30 cellular contexts compared by ENCODE assay signal in genomic region chr6:127107916-127108315, GRCh38. TPM values are rescaled to one million over a fixed set of nuclear protein-coding genes. Genes with fewer than 3 reads are reported as not detected.
"Had no signal": no experiment of that assay in that cellular context is flagged by ENCODE, and none has a peak within 500 bp of the region (broad histone marks: within the 10 kb centered on the region; RNA-seq: fewer than 3 reads in every experiment).

No MANE protein-coding gene starts in this region.

- H3K9me3 ChIP-seq: adrenal gland, breast epithelium, colonic mucosa had no signal

- ATAC-seq: activated CD8-positive, alpha-beta T cell treated with anti-CD3 and anti-CD28 coated beads, Interleukin-2, amount 10 ng/mL, durations not matched to agents 7 days and 5 days; Panc1; Right ventricle myocardium inferior; T-cell had no signal

- H3K27me3 ChIP-seq: adrenal gland, breast epithelium, colonic mucosa had no signal

- H3K4me1 ChIP-seq: adrenal gland, breast epithelium, colonic mucosa had no signal

- DNase-seq: activated CD4-positive, alpha-beta T cell treated with anti-CD3 and anti-CD28 coated beads, Interleukin-2, amount 50 U/mL, for 1 hour; activated CD4-positive, CD25-positive, alpha-beta regulatory T cell; activated CD8-positive, alpha-beta memory T cell treated with anti-CD3 and anti-CD28 coated beads, Interleukin-2, amount 50 U/mL, for 48 hours; activated CD8-positive, alpha-beta T cell treated with anti-CD3 and anti-CD28 coated beads, Interleukin-2, amount 10 ng/mL, durations not matched to agents 7 days and 5 days; activated naive CD4-positive, alpha-beta T cell treated with anti-CD3 and anti-CD28 coated beads, Interleukin-2, amount 50 U/mL, for 16 hours; activated naive CD8-positive, alpha-beta T cell treated with anti-CD3 and anti-CD28 coated beads, Interleukin-2, amount 10 ng/mL, durations not matched to agents 7 days and 5 days; activated T-cell treated with anti-CD3 and anti-CD28 coated beads, Interleukin-2, amount 50 U/mL, for 1 hour; adrenal gland; anterior cingulate cortex; caudate nucleus; colonic mucosa; NCI-H1092 treated with DMSO at 0.1 percent for 48 hours; NCI-H1417 treated with DMSO at 0.1 percent for 48 hours; NCI-H1694; NCI-H2029; NCI-H345; NCI-H510A; NCI-H526 treated with DMSO at 0.1 percent for 48 hours; OCI-M1; RPMI8226; T-cell; T-helper 2 cell; T1000 had no signal

- H3K4me1 Mint-ChIP-seq: activated naive CD8-positive, alpha-beta T cell treated with anti-CD3 and anti-CD28 coated beads, Interleukin-2, amount 10 ng/mL, durations not matched to agents 7 days and 5 days; T-cell had no signal

- H3K4me3 ChIP-seq: adrenal gland, breast epithelium, colonic mucosa, SK-N-MC had no signal

- H3K36me3 Mint-ChIP-seq: activated naive CD8-positive, alpha-beta T cell treated with anti-CD3 and anti-CD28 coated beads, Interleukin-2, amount 10 ng/mL, durations not matched to agents 7 days and 5 days; T-cell had no signal

- H3K36me3 ChIP-seq: adrenal gland, breast epithelium, colonic mucosa had no signal

- H3K27ac ChIP-seq: adrenal gland, breast epithelium, colonic mucosa, KMS-11, SK-N-MC, VCaP had no signal

- H3K4me3 Mint-ChIP-seq: activated CD8-positive, alpha-beta T cell treated with anti-CD3 and anti-CD28 coated beads, Interleukin-2, amount 10 ng/mL, durations not matched to agents 7 days and 5 days; activated naive CD8-positive, alpha-beta T cell treated with anti-CD3 and anti-CD28 coated beads, Interleukin-2, amount 10 ng/mL, durations not matched to agents 7 days and 5 days; T-cell had no signal

- H3K27ac Mint-ChIP-seq: activated CD8-positive, alpha-beta T cell treated with anti-CD3 and anti-CD28 coated beads, Interleukin-2, amount 10 ng/mL, durations not matched to agents 7 days and 5 days; activated naive CD8-positive, alpha-beta T cell treated with anti-CD3 and anti-CD28 coated beads, Interleukin-2, amount 10 ng/mL, durations not matched to agents 7 days and 5 days; T-cell had no signal

- H3K9me3 Mint-ChIP-seq: activated naive CD8-positive, alpha-beta T cell treated with anti-CD3 and anti-CD28 coated beads, Interleukin-2, amount 10 ng/mL, durations not matched to agents 7 days and 5 days; T-cell had no signal

RNA-seq across cellular contexts. Expression of gene RSPO3, which starts 10.6 kb away (rescaled TPM):
- total RNA-seq: activated CD8-positive, alpha-beta T cell treated with anti-CD3 and anti-CD28 coated beads, Interleukin-2, amount 10 ng/mL, durations not matched to agents 7 days and 5 days; activated naive CD8-positive, alpha-beta T cell treated with anti-CD3 and anti-CD28 coated beads, Interleukin-2, amount 10 ng/mL, durations not matched to agents 7 days and 5 days; MCF 10A; T-cell had no signal
